In the genomic region with DNA sequence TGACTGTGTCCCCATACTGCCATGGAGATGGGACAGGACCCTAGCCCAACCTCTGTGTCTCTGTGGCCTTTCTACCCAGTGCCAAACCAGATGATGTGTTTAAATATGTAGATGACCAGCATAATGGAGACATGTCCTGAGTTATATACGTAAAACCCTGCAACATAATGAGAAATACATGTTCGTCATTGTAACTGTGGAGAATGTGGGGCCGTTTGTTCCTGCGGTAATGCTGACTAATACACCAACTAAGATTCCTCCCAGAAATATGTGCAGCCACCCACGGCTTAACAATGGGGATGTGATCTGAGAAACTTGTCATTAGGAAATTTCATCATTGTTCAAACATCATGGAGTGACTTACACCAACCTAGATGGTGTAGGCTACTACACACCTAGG, we compare ENCODE assay signal across 21 cellular contexts.
DNase-seq lines count a peak whose midpoint lies in the region; ATAC-seq and TF ChIP-seq lines count a peak whose summit lies in the region.
"Had no signal": no experiment of that assay in that cellular context is flagged by ENCODE, and none has a peak within 500 bp of the region (broad histone marks: within the 10 kb centered on the region; RNA-seq: fewer than 3 reads in every experiment).

No MANE protein-coding gene starts in this region.

- H3K27ac Mint-ChIP-seq in MCF 10A (ENCODE audit: low read depth, unreplicated experiment) (no peak overlapping the region), endothelial cell (ENCODE audit: unreplicated experiment) (no peak overlapping the region)
- H3K27ac Mint-ChIP-seq in activated T-helper 17 cell treated with anti-CD3 and anti-CD28 coated beads, Interleukin-2, amount 50 U/mL, for 72 hours: peak overlapping the region; percentile 28
- H3K27ac Mint-ChIP-seq: activated B cell treated with CpG ODN at 0.5 μM for 24 hours; activated naive CD8-positive, alpha-beta T cell treated with anti-CD3 and anti-CD28 coated beads, Interleukin-2, amount 50 U/mL, for 24 hours; neural progenitor cell had no signal

- H3K36me3 ChIP-seq in breast epithelium: no peaks in the 10 kb centered on the region
- H3K36me3 ChIP-seq: gastrocnemius medialis, neural progenitor cell, thyroid gland had no signal

- BruUV-seq in MCF 10A (replicated peaks; lab: Mats Ljungman, UMichigan): no TSS peak

- H3K9me3 Mint-ChIP-seq in MCF 10A (ENCODE audit: unreplicated experiment) (peaks cover 8% of the 10 kb centered on the region), endothelial cell (ENCODE audit: unreplicated experiment) (no peaks in the 10 kb centered on the region)
- H3K9me3 Mint-ChIP-seq in activated T-helper 17 cell treated with anti-CD3 and anti-CD28 coated beads, Interleukin-2, amount 50 U/mL, for 72 hours: peaks cover 5% of the 10 kb centered on the region
- H3K9me3 Mint-ChIP-seq: activated B cell treated with CpG ODN at 0.5 μM for 24 hours had no signal

- TF ChIP-seq CTCF in MCF 10A (IDR thresholded peaks at IDR 0.05; ENCODE audit: unreplicated experiment) (no peak), breast epithelium (IDR thresholded peaks at IDR 0.05) (no peak), fibroblast of mammary gland (conservative IDR thresholded peaks at IDR 0.05; ENCODE audit: control insufficient read depth, insufficient read depth, low read depth, low read length) (no peak), GM10266 (IDR thresholded peaks at IDR 0.05; ENCODE audit: control insufficient read depth, insufficient read depth, low read depth, missing control alignments) (no peak), endothelial cell (IDR thresholded peaks at IDR 0.05; ENCODE audit: unreplicated experiment) (no peak)

- H3K4me3 Mint-ChIP-seq in MCF 10A (ENCODE audit: unreplicated experiment): no peak overlapping the region
- H3K4me3 Mint-ChIP-seq in activated T-helper 17 cell treated with anti-CD3 and anti-CD28 coated beads, Interleukin-2, amount 50 U/mL, for 72 hours: peak overlapping the region; percentile 9
- H3K4me3 Mint-ChIP-seq in endothelial cell (ENCODE audit: unreplicated experiment): no peak overlapping the region
- H3K4me3 Mint-ChIP-seq: activated B cell treated with CpG ODN at 0.5 μM for 24 hours; activated naive CD8-positive, alpha-beta T cell treated with anti-CD3 and anti-CD28 coated beads, Interleukin-2, amount 50 U/mL, for 24 hours; CD14-positive monocyte; central memory CD8-positive, alpha-beta T cell; effector memory CD8-positive, alpha-beta T cell; neural progenitor cell had no signal

- no peaks in the 10 kb centered on the region for H3K9me3 ChIP-seq in breast epithelium
- H3K9me3 ChIP-seq: gastrocnemius medialis, thyroid gland had no signal

- H3K27me3 ChIP-seq in breast epithelium: peaks cover 0 to 19% of the 10 kb centered on the region in 2 donors
- H3K27me3 ChIP-seq: gastrocnemius medialis, thyroid gland had no signal

- ATAC-seq in activated T-helper 17 cell treated with anti-CD3 and anti-CD28 coated beads, Interleukin-2, amount 50 U/mL, for 72 hours (replicated peaks): peak; percentile 77
- no peak for ATAC-seq in GM18502 (IDR thresholded peaks at IDR 0.05; ENCODE audit: poor library complexity, unreplicated experiment)
- ATAC-seq: activated naive CD8-positive, alpha-beta T cell treated with anti-CD3 and anti-CD28 coated beads, Interleukin-2, amount 50 U/mL, for 24 hours; effector memory CD8-positive, alpha-beta T cell; gastrocnemius medialis; left colon had no signal

- H3K27me3 Mint-ChIP-seq in MCF 10A (ENCODE audit: insufficient read depth, unreplicated experiment) (no peaks in the 10 kb centered on the region), endothelial cell (ENCODE audit: unreplicated experiment) (peaks cover 1% of the 10 kb centered on the region)
- H3K27me3 Mint-ChIP-seq in activated T-helper 17 cell treated with anti-CD3 and anti-CD28 coated beads, Interleukin-2, amount 50 U/mL, for 72 hours: peaks cover 16% of the 10 kb centered on the region

- CTCF ChIA-PET in MCF 10A (lab: Yijun Ruan, JAX): no interaction called here

- no peak overlapping the region for H3K27ac ChIP-seq in breast epithelium
- H3K27ac ChIP-seq: gastrocnemius medialis, neural progenitor cell, thyroid gland had no signal

- H3K4me1 Mint-ChIP-seq in MCF 10A (ENCODE audit: insufficient read depth, unreplicated experiment) (no peaks in the 10 kb centered on the region), endothelial cell (ENCODE audit: unreplicated experiment) (no peaks in the 10 kb centered on the region)
- H3K4me1 Mint-ChIP-seq in activated T-helper 17 cell treated with anti-CD3 and anti-CD28 coated beads, Interleukin-2, amount 50 U/mL, for 72 hours: no peaks in the 10 kb centered on the region
- H3K4me1 Mint-ChIP-seq: activated B cell treated with CpG ODN at 0.5 μM for 24 hours; activated naive CD8-positive, alpha-beta T cell treated with anti-CD3 and anti-CD28 coated beads, Interleukin-2, amount 50 U/mL, for 24 hours; CD14-positive monocyte; central memory CD8-positive, alpha-beta T cell; neural progenitor cell had no signal

- intact Hi-C loops in MCF 10A (cut with micrococcal nuclease) (loop anchor here (5.0 kb wide), 1 partner anchor 205 kb away; no protein-coding TSS in a partner anchor), breast epithelium (cut with DNase I; ENCODE audit: low total_unique reads) (no loop called here)

- H3K4me3 ChIP-seq in breast epithelium (no peak overlapping the region), fibroblast of mammary gland (ENCODE audit: control insufficient read depth, low read depth, low read length) (no peak overlapping the region)
- H3K4me3 ChIP-seq: gastrocnemius medialis, neural progenitor cell, thyroid gland had no signal

- POLR2A ChIA-PET in MCF 10A (lab: Yijun Ruan, JAX): no interaction called here

- H3K36me3 Mint-ChIP-seq in MCF 10A (ENCODE audit: insufficient read depth, unreplicated experiment) (no peaks in the 10 kb centered on the region), endothelial cell (ENCODE audit: low read depth, unreplicated experiment) (no peaks in the 10 kb centered on the region)
- no peaks in the 10 kb centered on the region for H3K36me3 Mint-ChIP-seq in activated T-helper 17 cell treated with anti-CD3 and anti-CD28 coated beads, Interleukin-2, amount 50 U/mL, for 72 hours (ENCODE audit: low read depth)
- H3K36me3 Mint-ChIP-seq: CD14-positive monocyte, neural progenitor cell had no signal

- TF ChIP-seq POLR2A in breast epithelium (IDR thresholded peaks at IDR 0.05): no peak

- peak; percentile 66 for DNase-seq in MCF 10A (ENCODE audit: unreplicated experiment)
- no peak for DNase-seq in breast epithelium (ENCODE audit: low spot score in 2 of 2)
- peak; percentile 88 for DNase-seq in fibroblast of mammary gland (ENCODE audit: low read depth)
- no peak for DNase-seq in GM10266 (ENCODE audit: extremely low spot score)
- DNase-seq in GM19240 (ENCODE audit: insufficient read length, low spot score): no peak
- DNase-seq in endothelial cell (ENCODE audit: low spot score): no peak
- DNase-seq: activated B cell treated with CpG ODN at 0.5 μM for 24 hours; activated naive CD8-positive, alpha-beta T cell treated with anti-CD3 and anti-CD28 coated beads, Interleukin-2, amount 50 U/mL, for 24 hours; DMS53; effector memory CD8-positive, alpha-beta T cell; gastrocnemius medialis; KG1; left colon; NCI-H1048; NCI-H524; thyroid gland had no signal

- no peaks in the 10 kb centered on the region for H3K4me1 ChIP-seq in breast epithelium
- H3K4me1 ChIP-seq: neural progenitor cell, thyroid gland had no signal

Comparison
In these comparisons a context has a peak if more than half of its experiments do, and no peak if none do; other contexts are left out.
1. DNase-seq: peak in MCF 10A (single experiment) and fibroblast of mammary gland (single experiment); none in breast epithelium (0 of 2), GM10266 (single experiment), GM19240 (single experiment) and endothelial cell (single experiment).